ENCODE assay signal across 8 cellular contexts in the genomic region with DNA sequence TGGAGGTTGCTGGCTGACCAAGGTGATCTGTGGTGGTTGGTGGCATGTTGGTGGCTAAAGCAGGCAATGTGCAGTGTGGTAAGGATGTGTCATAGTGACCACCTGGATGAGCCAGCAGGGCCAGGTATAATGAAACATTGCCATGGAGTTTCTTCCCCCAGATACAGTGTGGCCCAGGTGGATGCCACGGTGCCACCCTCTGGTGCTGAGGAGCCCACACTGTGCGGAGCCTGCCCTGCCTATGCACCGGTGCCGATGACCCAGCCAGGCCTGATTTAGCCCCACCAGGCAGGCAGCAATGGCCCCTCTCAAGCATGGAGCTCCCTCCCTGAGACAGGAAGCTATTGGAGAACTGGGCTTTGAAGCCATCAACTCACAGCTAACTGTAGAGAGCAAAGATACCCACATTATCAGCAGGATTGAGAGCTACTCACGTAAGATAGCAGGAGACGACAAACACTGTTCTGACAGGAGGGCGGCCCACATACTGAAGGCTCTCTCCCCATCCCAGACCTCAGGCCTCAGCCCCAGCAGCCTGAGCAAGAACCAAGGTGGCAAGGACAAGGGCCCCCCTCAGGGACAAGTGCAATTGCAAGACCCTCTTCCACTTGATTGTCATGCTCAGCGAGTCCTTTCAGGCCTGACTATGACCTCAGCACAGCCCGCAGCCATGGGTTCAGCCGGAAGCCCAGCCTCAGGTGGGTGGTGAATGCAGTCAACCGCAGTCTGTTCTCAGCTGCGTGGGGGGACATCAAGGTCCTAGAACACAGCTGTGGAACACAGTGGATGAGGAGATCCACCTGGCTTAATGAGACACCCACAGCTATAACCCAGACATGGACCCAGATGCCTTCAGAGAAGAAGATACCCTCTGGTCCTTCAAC.
DNase-seq lines count a peak whose midpoint lies in the region; ATAC-seq lines count a peak whose summit lies in the region.

No MANE protein-coding gene starts in this region.

- intact Hi-C loops in aorta (cut with DNase I): no loop called here

- no peak overlapping the region for H3K27ac Mint-ChIP-seq in natural killer cell treated with Interleukin-12 subunit alpha and Interleukin-12 subunit beta and Interleukin-15 and Interleukin-18, amount 100 ng/mL, for 72 hours

- H3K4me3 ChIP-seq in aorta (ENCODE audit: low read length in 2 of 2): no peak overlapping the region

- H3K4me1 ChIP-seq in aorta (ENCODE audit: control insufficient read depth in 1 of 2, insufficient read depth in 2 of 2, low read length in 2 of 2): no peaks in the 10 kb centered on the region

- peaks cover 0 to 2% of the 10 kb centered on the region in 2 donors for H3K27me3 Mint-ChIP-seq in natural killer cell treated with Interleukin-12 subunit alpha and Interleukin-12 subunit beta and Interleukin-15 and Interleukin-18, amount 100 ng/mL, for 72 hours

- 96 to 97% methylated on average over 12 of the region's 12 CpGs for WGBS in aorta, 2 donors

- H3K27ac ChIP-seq in aorta (ENCODE audit: low read depth in 1 of 2, low read length in 2 of 2): no peak overlapping the region

- no peak overlapping the region for H3K4me3 Mint-ChIP-seq in natural killer cell treated with Interleukin-12 subunit alpha and Interleukin-12 subunit beta and Interleukin-15 and Interleukin-18, amount 100 ng/mL, for 72 hours

- H3K27me3 ChIP-seq in aorta (ENCODE audit: control insufficient read depth in 1 of 2, insufficient read depth in 2 of 2, low read length in 1 of 2): no peaks in the 10 kb centered on the region

- H3K9me3 Mint-ChIP-seq in natural killer cell treated with Interleukin-12 subunit alpha and Interleukin-12 subunit beta and Interleukin-15 and Interleukin-18, amount 100 ng/mL, for 72 hours: no peaks in the 10 kb centered on the region

- ATAC-seq in GM18517 (IDR thresholded peaks at IDR 0.05; ENCODE audit: unreplicated experiment) (peak; percentile 82), HG02885 (IDR thresholded peaks at IDR 0.05; ENCODE audit: poor library complexity, unreplicated experiment) (peak; percentile 92), aorta (ENCODE audit: low FRiP score) (no peak)
- peak; percentile 41 to 43 for ATAC-seq in natural killer cell treated with Interleukin-12 subunit alpha and Interleukin-12 subunit beta and Interleukin-15 and Interleukin-18, amount 100 ng/mL, for 72 hours

- H3K36me3 ChIP-seq in aorta (ENCODE audit: control insufficient read depth in 1 of 2, insufficient read depth in 2 of 2, low read length in 1 of 2): no peaks in the 10 kb centered on the region

- no peaks in the 10 kb centered on the region for H3K36me3 Mint-ChIP-seq in natural killer cell treated with Interleukin-12 subunit alpha and Interleukin-12 subunit beta and Interleukin-15 and Interleukin-18, amount 100 ng/mL, for 72 hours

- no peaks in the 10 kb centered on the region for H3K9me3 ChIP-seq in aorta (ENCODE audit: control insufficient read depth, low read length)

- H3K4me1 Mint-ChIP-seq in natural killer cell treated with Interleukin-12 subunit alpha and Interleukin-12 subunit beta and Interleukin-15 and Interleukin-18, amount 100 ng/mL, for 72 hours (ENCODE audit: low read depth in 2 of 2): peaks cover 0 to 3% of the 10 kb centered on the region in 2 donors

- DNase-seq in activated CD4-positive, alpha-beta T cell treated with anti-CD3 and anti-CD28 coated beads for 4 hours: peak; percentile 62 to 69
- no peak for DNase-seq in natural killer cell treated with Interleukin-12 subunit alpha and Interleukin-12 subunit beta and Interleukin-15 and Interleukin-18, amount 100 ng/mL, for 72 hours (ENCODE audit: low spot score)
- DNase-seq in NCI-H748 treated with DMSO at 0.1 percent for 48 hours (lab: John Stamatoyannopoulos, UW) (no peak), nucleus accumbens (lab: John Stamatoyannopoulos, UW) (no peak), RPMI8226 (no peak), aorta (no peak)

Comparison
In these comparisons a context has a peak if more than half of its experiments do, and no peak if none do; other contexts are left out.
1. DNase-seq: peak in activated CD4-positive, alpha-beta T cell treated with anti-CD3 and anti-CD28 coated beads for 4 hours (2 of 2); none in natural killer cell treated with Interleukin-12 subunit alpha and Interleukin-12 subunit beta and Interleukin-15 and Interleukin-18, amount 100 ng/mL, for 72 hours (single experiment), NCI-H748 treated with DMSO at 0.1 percent for 48 hours (single experiment), nucleus accumbens (0 of 56), RPMI8226 (single experiment) and aorta (0 of 2).